In the genomic region with DNA sequence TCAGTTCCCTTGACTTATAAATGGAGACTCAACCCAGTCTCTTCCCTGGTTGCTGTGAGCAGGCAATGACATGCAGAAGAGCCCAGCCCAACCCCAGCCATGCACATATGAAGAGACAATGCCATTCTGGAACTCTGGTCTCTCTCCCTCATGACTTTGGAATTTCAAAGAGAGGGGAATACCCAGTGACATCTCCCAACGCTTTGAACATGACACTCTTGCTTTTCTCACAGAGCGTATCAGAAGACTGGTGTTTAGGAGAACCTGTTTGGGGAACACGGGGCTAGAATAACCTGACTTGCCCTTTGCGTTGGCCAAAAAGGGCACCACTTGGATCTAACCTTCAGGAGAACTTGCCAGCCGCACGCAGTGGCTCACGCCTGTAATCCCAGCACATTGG, we compare ENCODE assay signal across 24 cellular contexts. TPM values are rescaled to one million over a fixed set of nuclear protein-coding genes. Genes with fewer than 3 reads are reported as not detected.
A peak's percentile ranks its signal among the peaks of the same experiment; 100 is the strongest.
DNase-seq lines count a peak whose midpoint lies in the region; ATAC-seq, FAIRE-seq and TF ChIP-seq lines count a peak whose summit lies in the region.
"Had no signal": no experiment of that assay in that cellular context is flagged by ENCODE, and none has a peak within 500 bp of the region (broad histone marks: within the 10 kb centered on the region; RNA-seq: fewer than 3 reads in every experiment).

No MANE protein-coding gene starts in this region.

- H3K27ac ChIP-seq in right cardiac atrium (ENCODE audit: low read length) (no peak overlapping the region), esophagus squamous epithelium (peak overlapping the region; percentile 55 to 81 (median 66)), psoas muscle (peak overlapping the region; percentile 36), small intestine (ENCODE audit: low read depth in 1 of 2, low read length in 1 of 2) (no peak overlapping the region)
- H3K27ac ChIP-seq: BLaER1 treated with 17β-estradiol and CSF1 and Interleukin-3, amounts not matched to agents 10 nM and 100 nM had no signal

- H3K27me3 ChIP-seq in right cardiac atrium (ENCODE audit: control insufficient read depth, insufficient read depth), result no peaks in the 10 kb centered on the region
- H3K27me3 ChIP-seq in esophagus squamous epithelium, result no peaks in the 10 kb centered on the region
- no peaks in the 10 kb centered on the region for H3K27me3 ChIP-seq in psoas muscle (ENCODE audit: insufficient read depth in 3 of 3, low read length in 2 of 3)
- H3K27me3 ChIP-seq in small intestine (ENCODE audit: control insufficient read depth in 2 of 2, insufficient read depth in 2 of 2, low read length in 2 of 2), result no peaks in the 10 kb centered on the region
- H3K27me3 ChIP-seq: BLaER1 treated with 17β-estradiol and CSF1 and Interleukin-3, amounts not matched to agents 10 nM and 100 nM had no signal

- intact Hi-C loops in right cardiac atrium (cut with DNase I), result no loop called here
- intact Hi-C loops in Right ventricle myocardium inferior (cut with DNase I), result no loop called here
- intact Hi-C loops in esophagus squamous epithelium (cut with DNase I), result no loop called here
- intact Hi-C loops in psoas muscle (cut with DNase I), result no loop called here

- H3K27me3 Mint-ChIP-seq in naive thymus-derived CD8-positive, alpha-beta T cell, result no peaks in the 10 kb centered on the region

- DNase-seq in right cardiac atrium (no peak), Right ventricle myocardium inferior (ENCODE audit: missing footprints) (no peak), esophagus squamous epithelium (lab: John Stamatoyannopoulos, UW) (no peak), psoas muscle (no peak), small intestine (no peak), nucleus accumbens (lab: John Stamatoyannopoulos, UW) (no peak)
- DNase-seq in naive thymus-derived CD8-positive, alpha-beta T cell, result no peak
- DNase-seq: 8988T; CD8-positive, alpha-beta T cell; H7; Karpas-422; MV-4-11; NCI-H1105 treated with DMSO at 0.1 percent for 48 hours; NCI-H2029 treated with DMSO at 0.1 percent for 48 hours; NCI-H226; NCI-H510A treated with DMSO at 0.1 percent for 48 hours; NCI-H748 treated with DMSO at 0.1 percent for 48 hours; NK-92 treated with Interleukin-12 subunit alpha and Interleukin-12 subunit beta, amount 100 ng/mL, for 24 hours; Right ventricle myocardium superior had no signal

- POLR2A ChIA-PET in naive thymus-derived CD8-positive, alpha-beta T cell (lab: Charles Lee), result no interaction called here

- H3K9me3 ChIP-seq in right cardiac atrium (ENCODE audit: control insufficient read depth, low read length), result no peaks in the 10 kb centered on the region
- H3K9me3 ChIP-seq in esophagus squamous epithelium, result no peaks in the 10 kb centered on the region
- no peaks in the 10 kb centered on the region for H3K9me3 ChIP-seq in psoas muscle
- no peaks in the 10 kb centered on the region for H3K9me3 ChIP-seq in small intestine (ENCODE audit: control insufficient read depth, low read depth)
- H3K9me3 ChIP-seq: BLaER1 treated with 17β-estradiol and CSF1 and Interleukin-3, amounts not matched to agents 10 nM and 100 nM had no signal

- H3K9me3 Mint-ChIP-seq in naive thymus-derived CD8-positive, alpha-beta T cell, result no peaks in the 10 kb centered on the region
- H3K9me3 Mint-ChIP-seq: CD8-positive, alpha-beta T cell had no signal

- H3K36me3 Mint-ChIP-seq in naive thymus-derived CD8-positive, alpha-beta T cell, result peaks cover 0 to 86% (median 14%) of the 10 kb centered on the region in 3 donors

- H3K36me3 ChIP-seq in esophagus squamous epithelium, result peaks cover 16 to 100% (median 29%) of the 10 kb centered on the region in 3 donors
- peaks cover 6 to 99% of the 10 kb centered on the region in 2 donors for H3K36me3 ChIP-seq in psoas muscle (ENCODE audit: insufficient read depth in 1 of 2, low read depth in 1 of 2)
- peaks cover 12 to 33% of the 10 kb centered on the region in 2 donors for H3K36me3 ChIP-seq in small intestine (ENCODE audit: control insufficient read depth in 2 of 2, insufficient read depth in 2 of 2, low read length in 2 of 2)

- no peaks in the 10 kb centered on the region for H3K4me1 ChIP-seq in right cardiac atrium (ENCODE audit: control insufficient read depth, insufficient read depth, low read length)
- H3K4me1 ChIP-seq in esophagus squamous epithelium, result peaks cover 8 to 49% (median 10%) of the 10 kb centered on the region in 3 donors
- no peaks in the 10 kb centered on the region for H3K4me1 ChIP-seq in psoas muscle
- H3K4me1 ChIP-seq in small intestine (ENCODE audit: control insufficient read depth in 2 of 2, insufficient read depth in 1 of 2, low read depth in 1 of 2, low read length in 1 of 2), result no peaks in the 10 kb centered on the region
- H3K4me1 ChIP-seq: BLaER1 treated with 17β-estradiol and CSF1 and Interleukin-3, amounts not matched to agents 10 nM and 100 nM had no signal

- peak overlapping the region in 2 of 10 donors; percentile 45 to 56 for H3K27ac Mint-ChIP-seq in naive thymus-derived CD8-positive, alpha-beta T cell
- H3K27ac Mint-ChIP-seq: CD8-positive, alpha-beta T cell had no signal

- H3K4me1 Mint-ChIP-seq in naive thymus-derived CD8-positive, alpha-beta T cell, result peaks cover 0 to 11% (median under 1%) of the 10 kb centered on the region in 4 donors

- H3K4me3 ChIP-seq in right cardiac atrium (ENCODE audit: low read length) (no peak overlapping the region), esophagus squamous epithelium (no peak overlapping the region), psoas muscle (no peak overlapping the region), small intestine (ENCODE audit: low read depth in 1 of 2, low read length in 2 of 2) (no peak overlapping the region)
- H3K4me3 ChIP-seq: BLaER1 treated with 17β-estradiol and CSF1 and Interleukin-3, amounts not matched to agents 10 nM and 100 nM had no signal

- 78% methylated on average over 7 of the region's 7 CpGs for WGBS in right cardiac atrium
- 32 to 60% methylated on average over 3 to 4 of the region's 7 CpGs for WGBS in esophagus squamous epithelium, 2 donors
- WGBS in psoas muscle, 3 donors, result 56 to 73% (median 56%) methylated on average over 7 of the region's 7 CpGs
- WGBS in small intestine, 3 donors, result 93 to 97% (median 95%) methylated on average over 7 of the region's 7 CpGs

- no peak for FAIRE-seq in small intestine (lab: Jason Lieb, UNC)
- FAIRE-seq: GM12891 had no signal

- H3K4me3 Mint-ChIP-seq in naive thymus-derived CD8-positive, alpha-beta T cell, result no peak overlapping the region
- H3K4me3 Mint-ChIP-seq: CD8-positive, alpha-beta T cell had no signal

- TF ChIP-seq CTCF in esophagus squamous epithelium (IDR thresholded peaks at IDR 0.05) (no peak), psoas muscle (IDR thresholded peaks at IDR 0.05) (no peak)

- no peak for TF ChIP-seq POLR2A in esophagus squamous epithelium (IDR thresholded peaks at IDR 0.05)

- ATAC-seq in right cardiac atrium, result peak; percentile 26 to 38
- ATAC-seq in Right ventricle myocardium inferior, result no peak
- ATAC-seq in psoas muscle, result peak; percentile 53 to 85 (median 72)
- ATAC-seq in naive thymus-derived CD8-positive, alpha-beta T cell, result no peak
- no peak for ATAC-seq in HG03039 (IDR thresholded peaks at IDR 0.05; ENCODE audit: unreplicated experiment)
- ATAC-seq: CD8-positive, alpha-beta T cell; Panc1 had no signal

RNA-seq across cellular contexts. Expression of a gene that starts 12.9 kb away (rescaled TPM):
- total RNA-seq in right cardiac atrium (10 to 100 TPM; 26.0 to 38.5 (median 33.4) TPM), Right ventricle myocardium inferior (51.5 TPM), esophagus squamous epithelium (10 to 100 TPM; 80.1 to 98.5 (median 84.5) TPM), psoas muscle (10 to 100 TPM; 31.9 to 48.8 (median 40.8) TPM)
- polyA plus RNA-seq in right cardiac atrium (26.9 TPM), psoas muscle (10 to 100 TPM; 26.2 to 51.8 (median 51.3) TPM), small intestine (10 to 100 TPM; 27.5 to 62.3 (median 31.9) TPM)
- total RNA-seq in naive thymus-derived CD8-positive, alpha-beta T cell, result 10 to 100 TPM; 80.0 to 86.6 TPM
- 10 to 100 TPM; 18.9 to 30.1 (median 23.8) TPM for polyA plus RNA-seq in naive thymus-derived CD8-positive, alpha-beta T cell

RNA-seq across cellular contexts. Expression of a gene that starts 28.2 kb away (rescaled TPM):
- 10 to 100 TPM; 35.4 to 43.5 (median 39.2) TPM for total RNA-seq in right cardiac atrium
- 35.2 TPM for polyA plus RNA-seq in right cardiac atrium
- 45.5 TPM for total RNA-seq in Right ventricle myocardium inferior
- total RNA-seq in esophagus squamous epithelium, result 10 to 100 TPM; 18.7 to 36.8 (median 20.9) TPM
- 10 to 100 TPM; 32.0 to 34.1 (median 33.1) TPM for total RNA-seq in psoas muscle
- 10 to 100 TPM; 12.0 to 31.0 (median 17.8) TPM for polyA plus RNA-seq in psoas muscle
- 10 to 100 TPM; 48.0 to 48.1 TPM for total RNA-seq in naive thymus-derived CD8-positive, alpha-beta T cell
- 1 to 10 TPM in 2 of 3 donors, under 1 TPM in 1; 0.65 to 1.5 (median 1.2) TPM for polyA plus RNA-seq in naive thymus-derived CD8-positive, alpha-beta T cell
- 10 to 100 TPM; 14.6 to 44.9 (median 21.9) TPM for polyA plus RNA-seq in small intestine

RNA-seq across cellular contexts. Expression of a gene that starts 32.4 kb away (rescaled TPM):
- 10 to 100 TPM; 15.5 to 25.7 (median 21.8) TPM for total RNA-seq in right cardiac atrium
- polyA plus RNA-seq in right cardiac atrium, result 39.2 TPM
- total RNA-seq in Right ventricle myocardium inferior, result 26.4 TPM
- total RNA-seq in esophagus squamous epithelium, result 1 to 10 TPM; 2.0 to 4.5 (median 3.2) TPM
- 1 to 10 TPM in 2 of 4 donors, under 1 TPM in 2; 0.32 to 2.0 (median 1.2) TPM for total RNA-seq in psoas muscle
- polyA plus RNA-seq in psoas muscle, result 1 to 10 TPM in 1 of 3 donors, under 1 TPM in 2; 0.42 to 1.9 (median 0.62) TPM
- total RNA-seq in naive thymus-derived CD8-positive, alpha-beta T cell, result under 1 TPM; 0.83 to 0.85 TPM
- polyA plus RNA-seq in naive thymus-derived CD8-positive, alpha-beta T cell, result 1 to 10 TPM in 2 of 3 donors, under 1 TPM in 1; 0.49 to 1.7 (median 1.3) TPM
- polyA plus RNA-seq in small intestine, result 1 to 10 TPM in 1 of 3 donors, under 1 TPM in 1, not detected in 1; 0.54 to 2.3 TPM
- total RNA-seq: H7, M059J had no signal

Comparison
In these comparisons a context has a peak if more than half of its experiments do, and no peak if none do; other contexts are left out.
1. ATAC-seq: peak in right cardiac atrium (2 of 2) and psoas muscle (4 of 4); none in Right ventricle myocardium inferior (single experiment), naive thymus-derived CD8-positive, alpha-beta T cell (0 of 2) and HG03039 (single experiment).
2. H3K27ac ChIP-seq: peak in esophagus squamous epithelium (4 of 4) and psoas muscle (single experiment); none in right cardiac atrium (single experiment) and small intestine (0 of 2).